ENCODE assay signal across 8 cellular contexts in genomic region chr21:37365657-37366487, GRCh38. TPM values are rescaled to one million over a fixed set of nuclear protein-coding genes. Genes with fewer than 3 reads are reported as not detected.
A peak's percentile ranks its signal among the peaks of the same experiment; 100 is the strongest.
DNase-seq lines count a peak whose midpoint lies in the region; ATAC-seq, FAIRE-seq and TF ChIP-seq lines count a peak whose summit lies in the region.

No MANE protein-coding gene starts in this region.

- H3K36me3 Mint-ChIP-seq in activated naive CD4-positive, alpha-beta T cell treated with anti-CD3 and anti-CD28 coated beads, Interleukin-2, amount 50 U/mL, for 72 hours, result peaks cover 6 to 19% of the 10 kb centered on the region in 2 donors

- peak overlapping the region; percentile 60 to 98 (median 82) for H3K4me3 ChIP-seq in pancreas
- H3K4me3 ChIP-seq in aorta (ENCODE audit: low read length in 2 of 2), result peak overlapping the region; percentile 66 to 98

- intact Hi-C loops in Right ventricle myocardium superior (cut with DNase I) (loop anchor here (2.0 to 5.0 kb wide), 2 partner anchors 99 to 196 kb away; partner anchors contain the start of gene VPS26C), pancreas (cut with DNase I) (loop anchor here in 2 of 3 donors (5.0 to 10.0 kb wide), 2 partner anchors 99 to 101 kb away; partner anchors contain the start of gene VPS26C (in 2 of the 2)), aorta (cut with DNase I) (loop anchor here (1.0 to 5.0 kb wide), 6 partner anchors 27 to 294 kb away; partner anchors contain the start of genes PIGP (in 1 of the 2), TTC3 (in 1 of the 2) and VPS26C (in 1 of the 2))

- DNase-seq in COLO668 (lab: John Stamatoyannopoulos, UW; ENCODE audit: unreplicated experiment) (peak; percentile 92), SHP77 treated with DMSO at 0.1 percent for 48 hours (lab: John Stamatoyannopoulos, UW) (peak; percentile 39), Right ventricle myocardium superior (peak; percentile 81), pancreas (peak; percentile 70 to 87 (median 81)), aorta (peak; percentile 79 to 92)
- DNase-seq in activated naive CD4-positive, alpha-beta T cell treated with anti-CD3 and anti-CD28 coated beads, Interleukin-2, amount 50 U/mL, for 72 hours (ENCODE audit: low spot score in 2 of 2), result peak; percentile 60 to 83

- WGBS in pancreas, 2 donors, result 0 to 1% methylated on average over 64 to 102 of the region's 102 CpGs
- 0 to 1% methylated on average over 28 to 102 of the region's 102 CpGs for WGBS in aorta, 2 donors

- no peak for TF ChIP-seq CTCF in pancreas (IDR thresholded peaks at IDR 0.05)

- H3K27ac Mint-ChIP-seq in activated naive CD4-positive, alpha-beta T cell treated with anti-CD3 and anti-CD28 coated beads, Interleukin-2, amount 50 U/mL, for 72 hours, result peak overlapping the region; percentile 99 to 100

- H3K27me3 ChIP-seq in pancreas, result no peaks in the 10 kb centered on the region
- no peaks in the 10 kb centered on the region for H3K27me3 ChIP-seq in aorta (ENCODE audit: control insufficient read depth in 1 of 2, insufficient read depth in 2 of 2, low read length in 1 of 2)

- H3K36me3 ChIP-seq in pancreas (no peaks in the 10 kb centered on the region), aorta (ENCODE audit: control insufficient read depth in 1 of 2, insufficient read depth in 2 of 2, low read length in 1 of 2) (no peaks in the 10 kb centered on the region)

- ATAC-seq in GM19463 (IDR thresholded peaks at IDR 0.05; ENCODE audit: unreplicated experiment) (peak; percentile 30), HG03565 (IDR thresholded peaks at IDR 0.05; ENCODE audit: unreplicated experiment) (peak; percentile 23), Right ventricle myocardium superior (ENCODE audit: poor library complexity) (peak; percentile 49), pancreas (peak; percentile 46 to 59 (median 48)), aorta (ENCODE audit: low FRiP score) (peak; percentile 58)
- ATAC-seq in activated naive CD4-positive, alpha-beta T cell treated with anti-CD3 and anti-CD28 coated beads, Interleukin-2, amount 50 U/mL, for 72 hours, result peak in 1 of 2 donors; percentile 23

- no peaks in the 10 kb centered on the region for H3K9me3 ChIP-seq in pancreas
- H3K9me3 ChIP-seq in aorta (ENCODE audit: control insufficient read depth, low read length), result no peaks in the 10 kb centered on the region

- H3K27ac ChIP-seq in pancreas (peak overlapping the region; percentile 97 to 100 (median 100)), aorta (ENCODE audit: low read depth in 1 of 2, low read length in 2 of 2) (peak overlapping the region; percentile 94 to 99)

- H3K4me1 ChIP-seq in pancreas, result peaks cover 12 to 24% (median 15%) of the 10 kb centered on the region in 3 donors
- H3K4me1 ChIP-seq in aorta (ENCODE audit: control insufficient read depth in 1 of 2, insufficient read depth in 2 of 2, low read length in 2 of 2), result peaks cover 0 to 1% of the 10 kb centered on the region in 2 donors

- no peaks in the 10 kb centered on the region for H3K9me3 Mint-ChIP-seq in activated naive CD4-positive, alpha-beta T cell treated with anti-CD3 and anti-CD28 coated beads, Interleukin-2, amount 50 U/mL, for 72 hours

- FAIRE-seq in pancreas (lab: Jason Lieb, UNC), result no peak

RNA-seq across cellular contexts. Expression of gene DYRK1A, which starts 0.7 kb away (rescaled TPM):
- 10 to 100 TPM; 65.5 to 87.9 TPM for total RNA-seq in activated naive CD4-positive, alpha-beta T cell treated with anti-CD3 and anti-CD28 coated beads, Interleukin-2, amount 50 U/mL, for 72 hours
- total RNA-seq in Right ventricle myocardium superior, result 62.7 TPM
- total RNA-seq in pancreas, result 10 to 100 TPM; 20.4 to 37.9 (median 23.2) TPM
- polyA plus RNA-seq in pancreas, result 10 to 100 TPM; 10.4 to 15.5 TPM
- total RNA-seq in aorta, result 10 to 100 TPM; 70.0 to 76.6 TPM
- 10 to 100 TPM in 1 of 2 donors, 1 to 10 TPM in 1; 8.8 to 21.6 TPM for polyA plus RNA-seq in aorta

Comparison
In these comparisons a context has a peak if more than half of its experiments do, and no peak if none do; other contexts are left out.
1. DNase-seq: peak in every context shown above with its lines; median percentile 92 in COLO668; 86 in aorta; 81 in Right ventricle myocardium superior; 81 in pancreas; 72 in activated naive CD4-positive, alpha-beta T cell treated with anti-CD3 and anti-CD28 coated beads, Interleukin-2, amount 50 U/mL, for 72 hours; 39 in SHP77 treated with DMSO at 0.1 percent for 48 hours.